In genomic region chr18:25250610-25250859, GRCh38 we compare ENCODE assay signal across 38 cellular contexts.
"Had no signal": no experiment of that assay in that cellular context is flagged by ENCODE, and none has a peak within 500 bp of the region (broad histone marks: within the 10 kb centered on the region; RNA-seq: fewer than 3 reads in every experiment).

No MANE protein-coding gene starts in this region.

- H3K4me3 ChIP-seq: ascending aorta, cardiac muscle cell, MG63, Peyer's patch, SJSA1 had no signal

- H3K4me1 Mint-ChIP-seq: activated B cell treated with CpG ODN at 0.5 μM for 24 hours; activated CD4-positive, alpha-beta memory T cell treated with anti-CD3 and anti-CD28 coated beads, Interleukin-2, amount 10 ng/mL, durations not matched to agents 7 days and 5 days; activated CD8-positive, alpha-beta memory T cell treated with anti-CD3 and anti-CD28 coated beads, Interleukin-2, amount 10 ng/mL, durations not matched to agents 7 days and 5 days; activated naive CD8-positive, alpha-beta T cell treated with anti-CD3 and anti-CD28 coated beads for 36 hours; activated T-helper 17 cell treated with anti-CD3 and anti-CD28 coated beads, Interleukin-2, amount 50 U/mL, for 72 hours; central memory CD8-positive, alpha-beta T cell had no signal

- H3K9me3 Mint-ChIP-seq: activated B cell treated with CpG ODN at 0.5 μM for 24 hours; activated naive CD8-positive, alpha-beta T cell treated with anti-CD3 and anti-CD28 coated beads for 36 hours; activated T-cell treated with anti-CD3 and anti-CD28 coated beads, Interleukin-2, amount 50 U/mL, for 72 hours had no signal

- H3K27me3 ChIP-seq: ascending aorta, cardiac muscle cell, MG63, Peyer's patch, SJSA1 had no signal

- H3K27ac Mint-ChIP-seq: activated B cell treated with CpG ODN at 0.5 μM for 24 hours; activated CD4-positive, alpha-beta memory T cell treated with anti-CD3 and anti-CD28 coated beads, Interleukin-2, amount 10 ng/mL, durations not matched to agents 7 days and 5 days; activated CD8-positive, alpha-beta memory T cell treated with anti-CD3 and anti-CD28 coated beads, Interleukin-2, amount 10 ng/mL, durations not matched to agents 7 days and 5 days; activated naive CD8-positive, alpha-beta T cell treated with anti-CD3 and anti-CD28 coated beads for 36 hours; activated T-cell treated with anti-CD3 and anti-CD28 coated beads, Interleukin-2, amount 50 U/mL, for 72 hours; activated T-helper 17 cell treated with anti-CD3 and anti-CD28 coated beads, Interleukin-2, amount 50 U/mL, for 72 hours had no signal

- H3K36me3 Mint-ChIP-seq: activated CD8-positive, alpha-beta memory T cell treated with anti-CD3 and anti-CD28 coated beads, Interleukin-2, amount 10 ng/mL, durations not matched to agents 7 days and 5 days; activated naive CD8-positive, alpha-beta T cell treated with anti-CD3 and anti-CD28 coated beads for 36 hours had no signal

- H3K27ac ChIP-seq: ascending aorta, cardiac muscle cell, Peyer's patch, SJSA1, VCaP had no signal

- H3K4me3 Mint-ChIP-seq: activated B cell treated with CpG ODN at 0.5 μM for 24 hours; activated CD4-positive, alpha-beta memory T cell treated with anti-CD3 and anti-CD28 coated beads, Interleukin-2, amount 10 ng/mL, durations not matched to agents 7 days and 5 days; activated CD8-positive, alpha-beta memory T cell treated with anti-CD3 and anti-CD28 coated beads, Interleukin-2, amount 10 ng/mL, durations not matched to agents 7 days and 5 days; activated naive CD8-positive, alpha-beta T cell treated with anti-CD3 and anti-CD28 coated beads for 36 hours; activated T-cell treated with anti-CD3 and anti-CD28 coated beads, Interleukin-2, amount 50 U/mL, for 72 hours; activated T-helper 17 cell treated with anti-CD3 and anti-CD28 coated beads, Interleukin-2, amount 50 U/mL, for 72 hours; central memory CD8-positive, alpha-beta T cell had no signal

- DNase-seq: activated B cell treated with CpG ODN at 0.5 μM for 24 hours; activated CD4-positive, alpha-beta memory T cell treated with anti-CD3 and anti-CD28 coated beads, Interleukin-2, amount 10 ng/mL, durations not matched to agents 7 days and 5 days; activated CD4-positive, alpha-beta T cell treated with anti-CD3 and anti-CD28 coated beads for 4 hours; activated CD4-positive, CD25-positive, alpha-beta regulatory T cell treated with anti-CD3 and anti-CD28 coated beads, Interleukin-2, amount 50 U/mL, for 72 hours; activated CD8-positive, alpha-beta memory T cell treated with anti-CD3 and anti-CD28 coated beads for 24 hours; activated CD8-positive, alpha-beta memory T cell treated with anti-CD3 and anti-CD28 coated beads, Interleukin-2, amount 10 ng/mL, durations not matched to agents 7 days and 5 days; activated CD8-positive, alpha-beta memory T cell treated with anti-CD3 and anti-CD28 coated beads, Interleukin-2, amount 50 U/mL, for 48 hours; activated effector memory CD4-positive, alpha-beta T cell treated with anti-CD3 and anti-CD28 coated beads, Interleukin-2, amount 50 U/mL, for 16 hours; activated naive CD4-positive, alpha-beta T cell; activated naive CD4-positive, alpha-beta T cell treated with anti-CD3 and anti-CD28 coated beads, Interleukin-2, amount 50 U/mL, for 16 hours; activated naive CD8-positive, alpha-beta T cell treated with anti-CD3 and anti-CD28 coated beads for 36 hours; activated T-cell treated with anti-CD3 and anti-CD28 coated beads, Interleukin-2, amount 50 U/mL, for 72 hours; amygdala; Karpas-422; MG63; MV-4-11; NCI-H1092; NCI-H1436 treated with DMSO at 0.1 percent for 48 hours; NCI-H1694 treated with DMSO at 0.1 percent for 48 hours; NCI-H2029; NCI-H510A; NCI-H526; NCI-H748 treated with DMSO at 0.1 percent for 48 hours; NK-92 treated with Interleukin-12 subunit alpha and Interleukin-12 subunit beta, amount 100 ng/mL, for 24 hours; PC-3; Peyer's patch; RPMI8226; SHP77 treated with DMSO at 0.1 percent for 48 hours; SW 1271; T-helper 1 cell; T-helper 2 cell; T-helper 9 cell had no signal

- H3K27me3 Mint-ChIP-seq: activated B cell treated with CpG ODN at 0.5 μM for 24 hours; activated CD4-positive, alpha-beta memory T cell treated with anti-CD3 and anti-CD28 coated beads, Interleukin-2, amount 10 ng/mL, durations not matched to agents 7 days and 5 days; activated CD8-positive, alpha-beta memory T cell treated with anti-CD3 and anti-CD28 coated beads, Interleukin-2, amount 10 ng/mL, durations not matched to agents 7 days and 5 days; central memory CD8-positive, alpha-beta T cell had no signal

- H3K9me3 ChIP-seq: ascending aorta, Peyer's patch, SJSA1 had no signal

- H3K4me1 ChIP-seq: ascending aorta, Peyer's patch had no signal

- ATAC-seq: activated CD8-positive, alpha-beta memory T cell treated with anti-CD3 and anti-CD28 coated beads, Interleukin-2, amount 10 ng/mL, durations not matched to agents 7 days and 5 days; activated T-cell treated with anti-CD3 and anti-CD28 coated beads, Interleukin-2, amount 50 U/mL, for 72 hours; activated T-helper 17 cell treated with anti-CD3 and anti-CD28 coated beads, Interleukin-2, amount 50 U/mL, for 72 hours; PC-3 had no signal

- H3K36me3 ChIP-seq: ascending aorta, cardiac muscle cell, MG63, Peyer's patch, SJSA1 had no signal
